ENCODE assay signal across 8 cellular contexts in the genomic region with DNA sequence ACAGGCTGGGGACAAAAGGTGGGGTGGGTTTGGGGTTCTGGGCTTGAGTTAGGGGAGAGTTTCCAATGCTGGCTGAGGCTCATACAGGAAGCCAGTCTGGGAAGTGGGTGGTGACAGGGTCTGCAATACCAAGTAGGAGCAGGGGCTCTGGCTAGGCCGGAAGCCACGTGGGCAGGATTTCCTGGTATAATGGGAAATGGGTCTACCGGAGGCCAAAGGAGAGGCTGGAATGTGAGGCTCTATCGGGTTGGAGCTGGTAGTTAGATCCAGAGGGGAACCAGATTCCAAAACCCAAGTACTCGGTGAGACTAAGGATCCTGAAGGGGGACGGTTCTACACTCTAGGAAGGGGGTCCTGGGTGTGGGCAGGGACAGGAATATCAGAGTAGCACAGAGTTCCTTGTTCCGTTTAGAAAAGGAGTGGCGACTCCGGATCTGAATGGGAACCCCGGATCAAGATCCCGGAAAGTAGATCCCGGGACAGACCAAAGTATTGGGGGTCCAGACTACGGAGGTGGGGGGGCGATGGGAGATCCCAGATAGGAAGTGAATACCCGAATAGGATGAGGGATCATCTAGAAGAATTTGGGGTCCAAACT. TPM values are rescaled to one million over a fixed set of nuclear protein-coding genes. Genes with fewer than 3 reads are reported as not detected.
DNase-seq lines count a peak whose midpoint lies in the region; ATAC-seq, FAIRE-seq and TF ChIP-seq lines count a peak whose summit lies in the region.

No MANE protein-coding gene starts in this region.

- no peak overlapping the region for H2AFZ ChIP-seq in OCI-LY3 (ENCODE audit: low read depth, low read length)

- peak overlapping the region; percentile 90 for H3K4me2 ChIP-seq in OCI-LY3 (ENCODE audit: low read length)

- peaks cover 23% of the 10 kb centered on the region for H4K20me1 ChIP-seq in OCI-LY3 (ENCODE audit: insufficient read depth, low read length)

- H3K9me3 ChIP-seq in OCI-LY3 (ENCODE audit: insufficient read depth, low read length) (no peaks in the 10 kb centered on the region), muscle layer of colon (ENCODE audit: low read length) (no peaks in the 10 kb centered on the region)

- peak overlapping the region; percentile 88 for H3K4me3 ChIP-seq in OCI-LY3 (ENCODE audit: low read length)
- peak overlapping the region; percentile 96 to 100 for H3K4me3 ChIP-seq in muscle layer of colon (ENCODE audit: low read depth in 1 of 2, low read length in 2 of 2)

- no peak for FAIRE-seq in GM12891 (lab: Jason Lieb, UNC)

- H3K27ac ChIP-seq in OCI-LY3 (ENCODE audit: low read length): peak overlapping the region; percentile 18
- peak overlapping the region; percentile 76 for H3K27ac ChIP-seq in muscle layer of colon (ENCODE audit: low read depth, low read length)

- H3K36me3 ChIP-seq in OCI-LY3 (replicated peaks; ENCODE audit: low read depth, low read length): peaks cover 20% of the 10 kb centered on the region
- H3K36me3 ChIP-seq in muscle layer of colon (ENCODE audit: insufficient read depth, low read length): peaks cover 10% of the 10 kb centered on the region

- peaks cover 58% of the 10 kb centered on the region for H3K79me2 ChIP-seq in OCI-LY3 (ENCODE audit: low read length)

- TF ChIP-seq POLR2A in GM12891 (IDR thresholded peaks at IDR 0.05; ENCODE audit: low read depth, low read length): no peak

- ATAC-seq in GM21526 (IDR thresholded peaks at IDR 0.05; ENCODE audit: low FRiP score, unreplicated experiment) (no peak), HG02885 (IDR thresholded peaks at IDR 0.05; ENCODE audit: poor library complexity, unreplicated experiment) (no peak)

- H3K4me1 ChIP-seq in OCI-LY3 (ENCODE audit: low read length) (peaks cover 25% of the 10 kb centered on the region), muscle layer of colon (ENCODE audit: insufficient read depth, low read length) (peaks cover 31% of the 10 kb centered on the region)

- peak; percentile 81 for DNase-seq in ELR (ENCODE audit: low read depth)
- DNase-seq in dermis blood vessel endothelial cell: peak; percentile 85
- DNase-seq in stimulated activated naive CD4-positive, alpha-beta T cell (lab: John Stamatoyannopoulos, UW): no peak
- no peak for DNase-seq in GM12891 (ENCODE audit: insufficient read length, low spot score)

- TF ChIP-seq CTCF in OCI-LY3 (IDR thresholded peaks at IDR 0.05; ENCODE audit: low read depth, low read length): no peak

- H3K27me3 ChIP-seq in OCI-LY3 (ENCODE audit: low read depth, low read length): peaks cover 9% of the 10 kb centered on the region
- peaks cover 4 to 22% of the 10 kb centered on the region in 2 donors for H3K27me3 ChIP-seq in muscle layer of colon (ENCODE audit: control insufficient read depth in 1 of 2, insufficient read depth in 2 of 2, low read length in 2 of 2)

- H3K9ac ChIP-seq in OCI-LY3 (ENCODE audit: low read length) (peak overlapping the region; percentile 93), muscle layer of colon (ENCODE audit: low read length) (peak overlapping the region; percentile 100)

TF ChIP-seq in GM12891, 5 proteins besides CTCF, POLR2A, EP300 and RAD21:
- TF ChIP-seq POLR2AphosphoS5 (IDR thresholded peaks at IDR 0.05; ENCODE audit: low read depth, low read length): no peak
- TF ChIP-seq POU2F2 (IDR thresholded peaks at IDR 0.05; ENCODE audit: low read depth, low read length): no peak
- no peak for TF ChIP-seq PAX5 (IDR thresholded peaks at IDR 0.05; ENCODE audit: insufficient read depth, low read length, severe bottlenecking)
- TF ChIP-seq SPI1 (IDR thresholded peaks at IDR 0.05; ENCODE audit: low read depth, low read length): no peak
- TF ChIP-seq TAF1 (IDR thresholded peaks at IDR 0.05; ENCODE audit: low read depth, low read length): no peak
TF ChIP-seq in GM12891: peak in this region for 0.

RNA-seq across cellular contexts. Expression of a gene that starts 0.8 kb away (rescaled TPM):
- total RNA-seq in dermis blood vessel endothelial cell: 367 and 370 TPM in 2 replicates
- 175 TPM for polyA plus RNA-seq in GM12891 (2012; ENCODE audit: low read depth, missing spikeins)

RNA-seq across cellular contexts. Expression of a gene that starts 17.8 kb away (rescaled TPM):
- total RNA-seq in dermis blood vessel endothelial cell: 2.2 and 5.3 TPM in 2 replicates
- polyA plus RNA-seq in GM12891 (2012; ENCODE audit: low read depth, missing spikeins): 11.7 TPM

RNA-seq across cellular contexts. Expression of a gene that starts 22.2 kb away (rescaled TPM):
- 95.6 and 110 TPM in 2 replicates for total RNA-seq in dermis blood vessel endothelial cell
- 248 TPM for polyA plus RNA-seq in GM12891 (2012; ENCODE audit: low read depth, missing spikeins)

Comparison
In these comparisons a context has a peak if more than half of its experiments do, and no peak if none do; other contexts are left out.
1. DNase-seq: peak in ELR (single experiment) and dermis blood vessel endothelial cell (single experiment); none in stimulated activated naive CD4-positive, alpha-beta T cell (0 of 6) and GM12891 (single experiment).